In the genomic region with DNA sequence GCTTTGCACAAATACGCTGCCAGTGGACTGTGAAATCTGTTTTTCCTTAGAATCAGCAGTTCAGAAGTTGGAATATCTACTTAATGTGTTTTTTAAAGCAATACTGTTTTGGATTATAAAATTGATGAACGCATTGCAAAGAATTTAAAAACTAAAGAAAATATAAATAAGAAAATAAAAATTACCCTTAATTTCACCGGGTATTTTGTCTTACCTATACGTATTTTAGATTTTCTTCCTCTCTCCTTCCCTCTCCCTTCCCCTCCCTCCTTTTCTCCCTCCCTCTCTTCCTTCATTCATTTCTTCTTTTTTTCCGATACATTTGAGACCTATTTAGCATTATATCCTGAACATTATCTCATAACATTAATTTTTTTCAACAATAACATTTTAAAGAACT, we compare ENCODE assay signal across 37 cellular contexts.
"Had no signal": no experiment of that assay in that cellular context is flagged by ENCODE, and none has a peak within 500 bp of the region (broad histone marks: within the 10 kb centered on the region; RNA-seq: fewer than 3 reads in every experiment).

No MANE protein-coding gene starts in this region.

- H3K4me1 ChIP-seq: adrenal gland, body of pancreas, breast epithelium had no signal

- H3K9me3 ChIP-seq: adrenal gland, body of pancreas, breast epithelium had no signal

- H3K36me3 ChIP-seq: adrenal gland, brain microvascular endothelial cell, breast epithelium had no signal

- DNase-seq: activated B cell treated with CpG ODN at 0.5 μM for 24 hours; activated CD4-positive, alpha-beta memory T cell treated with anti-CD3 and anti-CD28 coated beads for 36 hours; activated CD4-positive, alpha-beta T cell treated with anti-CD3 and anti-CD28 coated beads for 4 hours; activated CD4-positive, alpha-beta T cell treated with anti-CD3 and anti-CD28 coated beads, Interleukin-2, amount 10 ng/mL, durations not matched to agents 24 days and 14 days; activated CD4-positive, alpha-beta T cell treated with anti-CD3 and anti-CD28 coated beads, Interleukin-2, amount 50 U/mL, for 1 hour; activated CD4-positive, alpha-beta T cell treated with anti-CD3 and anti-CD28 coated beads, Interleukin-2, amount 50 U/mL, for 4 hours; activated CD4-positive, CD25-positive, alpha-beta regulatory T cell treated with anti-CD3 and anti-CD28 coated beads, Interleukin-2, amount 50 U/mL, for 72 hours; activated CD8-positive, alpha-beta memory T cell treated with anti-CD3 and anti-CD28 coated beads, Interleukin-2, amount 50 U/mL, for 4 hours; activated CD8-positive, alpha-beta T cell treated with anti-CD3 and anti-CD28 coated beads for 36 hours; activated effector memory CD4-positive, alpha-beta T cell treated with anti-CD3 and anti-CD28 coated beads, Interleukin-2, amount 50 U/mL, for 16 hours; activated gamma-delta T cell treated with Interleukin-2 at 50 U/mL for 16 hours; activated naive CD4-positive, alpha-beta T cell; activated naive CD4-positive, alpha-beta T cell treated with anti-CD3 and anti-CD28 coated beads for 36 hours; activated naive CD4-positive, alpha-beta T cell treated with anti-CD3 and anti-CD28 coated beads, Interleukin-2, amount 50 U/mL, for 16 hours; activated naive CD8-positive, alpha-beta T cell treated with anti-CD3 and anti-CD28 coated beads for 36 hours; activated T-cell treated with anti-CD3 and anti-CD28 coated beads for 4 hours; activated T-cell treated with anti-CD3 and anti-CD28 coated beads, Interleukin-2, amount 50 U/mL, for 1 hour; activated T-cell treated with anti-CD3 and anti-CD28 coated beads, Interleukin-2, amount 50 U/mL, for 4 hours; activated T-cell treated with anti-CD3 and anti-CD28 coated beads, Interleukin-2, amount 50 U/mL, for 72 hours; adrenal gland; amniotic stem cell; aorta; body of pancreas; brain microvascular endothelial cell; central memory CD4-positive, alpha-beta T cell; T-helper 1 cell; T-helper 2 cell; T-helper 9 cell had no signal

- H3K4me3 ChIP-seq: adrenal gland, body of pancreas, breast epithelium had no signal

- H3K27me3 Mint-ChIP-seq: activated CD4-positive, alpha-beta memory T cell treated with anti-CD3 and anti-CD28 coated beads for 36 hours; activated naive CD8-positive, alpha-beta T cell treated with anti-CD3 and anti-CD28 coated beads for 36 hours; activated T-helper 17 cell treated with anti-CD3 and anti-CD28 coated beads, Interleukin-2, amount 50 U/mL, for 72 hours had no signal

- H3K4me3 Mint-ChIP-seq: activated B cell treated with CpG ODN at 0.5 μM for 24 hours; activated CD4-positive, alpha-beta memory T cell treated with anti-CD3 and anti-CD28 coated beads for 36 hours; activated CD4-positive, alpha-beta T cell treated with anti-CD3 and anti-CD28 coated beads, Interleukin-2, amount 10 ng/mL, durations not matched to agents 24 days and 14 days; activated CD8-positive, alpha-beta T cell treated with anti-CD3 and anti-CD28 coated beads for 36 hours; activated naive CD4-positive, alpha-beta T cell treated with anti-CD3 and anti-CD28 coated beads for 36 hours; activated naive CD8-positive, alpha-beta T cell treated with anti-CD3 and anti-CD28 coated beads for 36 hours; activated T-cell treated with anti-CD3 and anti-CD28 coated beads, Interleukin-2, amount 50 U/mL, for 4 hours; activated T-cell treated with anti-CD3 and anti-CD28 coated beads, Interleukin-2, amount 50 U/mL, for 72 hours; activated T-helper 1 cell treated with anti-CD3 and anti-CD28 coated beads, Interleukin-12 subunit alpha, Interleukin-12 subunit beta, Interleukin-2, Interleukin-4 antibody, amounts not matched to agents 30 ng/mL and 10 ng/mL and 1 ng/mL, durations not matched to agents 14 hours and 24 hours and 36 hours; activated T-helper 17 cell treated with anti-CD3 and anti-CD28 coated beads, Interleukin-2, amount 50 U/mL, for 72 hours; T-helper 1 cell treated with Interleukin-12 subunit alpha and Interleukin-12 subunit beta and Interleukin-4 antibody, amounts not matched to agents 30 μg/mL and 1 μg/mL, for 36 hours; T-helper 2 cell treated with Interferon-gamma antibody and Interleukin-4, amounts not matched to agents 5 μg/mL and 100 μg/mL, for 36 hours had no signal

- H3K27me3 ChIP-seq: adrenal gland, body of pancreas, brain microvascular endothelial cell, breast epithelium had no signal

- H3K4me1 Mint-ChIP-seq: activated T-helper 17 cell treated with anti-CD3 and anti-CD28 coated beads, Interleukin-2, amount 50 U/mL, for 72 hours had no signal

- H3K27ac ChIP-seq: adrenal gland, body of pancreas, brain microvascular endothelial cell, breast epithelium, VCaP had no signal

- H3K36me3 Mint-ChIP-seq: activated CD4-positive, alpha-beta memory T cell treated with anti-CD3 and anti-CD28 coated beads for 36 hours; activated naive CD4-positive, alpha-beta T cell treated with anti-CD3 and anti-CD28 coated beads, Interleukin-2, amount 50 U/mL, for 72 hours; activated naive CD8-positive, alpha-beta T cell treated with anti-CD3 and anti-CD28 coated beads for 36 hours had no signal

- H3K9me3 Mint-ChIP-seq: activated B cell treated with CpG ODN at 0.5 μM for 24 hours; activated CD4-positive, alpha-beta memory T cell treated with anti-CD3 and anti-CD28 coated beads for 36 hours; activated CD4-positive, alpha-beta T cell treated with anti-CD3 and anti-CD28 coated beads, Interleukin-2, amount 10 ng/mL, durations not matched to agents 24 days and 14 days; activated CD8-positive, alpha-beta T cell treated with anti-CD3 and anti-CD28 coated beads for 36 hours; activated naive CD4-positive, alpha-beta T cell treated with anti-CD3 and anti-CD28 coated beads for 36 hours; activated naive CD4-positive, alpha-beta T cell treated with anti-CD3 and anti-CD28 coated beads, Interleukin-2, amount 50 U/mL, for 72 hours; activated naive CD8-positive, alpha-beta T cell treated with anti-CD3 and anti-CD28 coated beads for 36 hours; activated T-cell treated with anti-CD3 and anti-CD28 coated beads, Interleukin-2, amount 50 U/mL, for 4 hours; activated T-cell treated with anti-CD3 and anti-CD28 coated beads, Interleukin-2, amount 50 U/mL, for 72 hours; activated T-helper 1 cell treated with anti-CD3 and anti-CD28 coated beads, Interleukin-12 subunit alpha, Interleukin-12 subunit beta, Interleukin-2, Interleukin-4 antibody, amounts not matched to agents 30 ng/mL and 10 ng/mL and 1 ng/mL, durations not matched to agents 14 hours and 24 hours and 36 hours; activated T-helper 17 cell treated with anti-CD3 and anti-CD28 coated beads, Interleukin-2, amount 50 U/mL, for 72 hours; T-helper 1 cell treated with Interleukin-12 subunit alpha and Interleukin-12 subunit beta and Interleukin-4 antibody, amounts not matched to agents 30 μg/mL and 1 μg/mL, for 36 hours; T-helper 2 cell treated with Interferon-gamma antibody and Interleukin-4, amounts not matched to agents 5 μg/mL and 100 μg/mL, for 36 hours had no signal

- H3K27ac Mint-ChIP-seq: activated B cell treated with CpG ODN at 0.5 μM for 24 hours; activated CD4-positive, alpha-beta memory T cell treated with anti-CD3 and anti-CD28 coated beads for 36 hours; activated CD4-positive, alpha-beta T cell treated with anti-CD3 and anti-CD28 coated beads, Interleukin-2, amount 10 ng/mL, durations not matched to agents 24 days and 14 days; activated CD8-positive, alpha-beta T cell treated with anti-CD3 and anti-CD28 coated beads for 36 hours; activated naive CD4-positive, alpha-beta T cell treated with anti-CD3 and anti-CD28 coated beads for 36 hours; activated naive CD4-positive, alpha-beta T cell treated with anti-CD3 and anti-CD28 coated beads, Interleukin-2, amount 50 U/mL, for 72 hours; activated naive CD8-positive, alpha-beta T cell treated with anti-CD3 and anti-CD28 coated beads for 36 hours; activated T-cell treated with anti-CD3 and anti-CD28 coated beads, Interleukin-2, amount 50 U/mL, for 72 hours; activated T-helper 1 cell treated with anti-CD3 and anti-CD28 coated beads, Interleukin-12 subunit alpha, Interleukin-12 subunit beta, Interleukin-2, Interleukin-4 antibody, amounts not matched to agents 30 ng/mL and 10 ng/mL and 1 ng/mL, durations not matched to agents 14 hours and 24 hours and 36 hours; activated T-helper 17 cell treated with anti-CD3 and anti-CD28 coated beads, Interleukin-2, amount 50 U/mL, for 72 hours; T-helper 2 cell treated with Interferon-gamma antibody and Interleukin-4, amounts not matched to agents 5 μg/mL and 100 μg/mL, for 36 hours had no signal

- FAIRE-seq: astrocyte, TTC549 had no signal

- ATAC-seq: activated CD8-positive, alpha-beta T cell treated with anti-CD3 and anti-CD28 coated beads for 36 hours; activated naive CD4-positive, alpha-beta T cell treated with anti-CD3 and anti-CD28 coated beads, Interleukin-2, amount 50 U/mL, for 72 hours; activated T-cell treated with anti-CD3 and anti-CD28 coated beads, Interleukin-2, amount 50 U/mL, for 4 hours; activated T-cell treated with anti-CD3 and anti-CD28 coated beads, Interleukin-2, amount 50 U/mL, for 72 hours; activated T-helper 17 cell treated with anti-CD3 and anti-CD28 coated beads, Interleukin-2, amount 50 U/mL, for 72 hours; body of pancreas had no signal
